In genomic region chr6:136897071-136897470, GRCh38 we compare ENCODE assay signal across 31 cellular contexts. TPM values are rescaled to one million over a fixed set of nuclear protein-coding genes. Genes with fewer than 3 reads are reported as not detected.
"Had no signal": no experiment of that assay in that cellular context is flagged by ENCODE, and none has a peak within 500 bp of the region (broad histone marks: within the 10 kb centered on the region; RNA-seq: fewer than 3 reads in every experiment).

No MANE protein-coding gene starts in this region.

- H3K4me3 ChIP-seq: ascending aorta, body of pancreas, K562, SJCRH30 had no signal

- H3K27me3 ChIP-seq: ascending aorta, body of pancreas, SJCRH30 had no signal

- H3K36me3 ChIP-seq: SJCRH30 had no signal

- H3K9me3 ChIP-seq: ascending aorta, body of pancreas, SJCRH30 had no signal

- DNase-seq: activated B cell treated with CpG ODN at 0.5 μM for 24 hours; activated CD4-positive, alpha-beta T cell treated with anti-CD3 and anti-CD28 coated beads for 1 hour; activated CD4-positive, alpha-beta T cell treated with anti-CD3 and anti-CD28 coated beads, Interleukin-2, amount 10 ng/mL, durations not matched to agents 24 days and 14 days; activated CD4-positive, alpha-beta T cell treated with anti-CD3 and anti-CD28 coated beads, Interleukin-2, amount 50 U/mL, for 48 hours; activated CD8-positive, alpha-beta memory T cell treated with anti-CD3 and anti-CD28 coated beads, Interleukin-2, amount 10 ng/mL, durations not matched to agents 7 days and 5 days; activated effector memory CD4-positive, alpha-beta T cell treated with Interleukin-2 at 50 U/mL for 16 hours; activated naive CD4-positive, alpha-beta T cell; activated naive CD8-positive, alpha-beta T cell treated with anti-CD3 and anti-CD28 coated beads, Interleukin-2, amount 50 U/mL, for 24 hours; activated T-cell treated with anti-CD3 and anti-CD28 coated beads, Interleukin-2, amount 50 U/mL, for 24 hours; amniotic stem cell; body of pancreas; central memory CD4-positive, alpha-beta T cell; cortex of kidney; Karpas-422; NCI-H1694 treated with DMSO at 0.1 percent for 48 hours; NCI-H2171; NCI-H226; NCI-H526; Right ventricle myocardium superior; RPMI8226; SW 1271 had no signal

- ATAC-seq: activated CD8-positive, alpha-beta memory T cell treated with anti-CD3 and anti-CD28 coated beads, Interleukin-2, amount 10 ng/mL, durations not matched to agents 7 days and 5 days; activated naive CD8-positive, alpha-beta T cell treated with anti-CD3 and anti-CD28 coated beads, Interleukin-2, amount 50 U/mL, for 24 hours; body of pancreas; K562; Panc1; SK-N-SH treated with all-trans-retinoic acid at 6 μM for 48 hours had no signal

- H3K4me1 ChIP-seq: ascending aorta had no signal

- H3K27ac ChIP-seq: ascending aorta, body of pancreas, SJCRH30 had no signal

RNA-seq across cellular contexts. Expression of gene SLC35D3, which starts 25.0 kb away (rescaled TPM):
- total RNA-seq: activated B cell treated with CpG ODN at 0.5 μM for 24 hours; activated CD4-positive, alpha-beta T cell treated with anti-CD3 and anti-CD28 coated beads, Interleukin-2, amount 10 ng/mL, durations not matched to agents 24 days and 14 days; activated CD8-positive, alpha-beta memory T cell treated with anti-CD3 and anti-CD28 coated beads, Interleukin-2, amount 10 ng/mL, durations not matched to agents 7 days and 5 days; activated T-helper 1 cell treated with anti-CD3 and anti-CD28 coated beads, Interleukin-12 subunit alpha, Interleukin-12 subunit beta, Interleukin-2, Interleukin-4 antibody, amounts not matched to agents 30 ng/mL and 10 ng/mL and 1 ng/mL, durations not matched to agents 14 hours and 24 hours and 36 hours; ascending aorta; body of pancreas; bronchial epithelial cell; chondrocyte; K562; NCI-H460; OCI-LY7; Right ventricle myocardium superior had no signal
